ENCODE assay signal across 22 cellular contexts in the genomic region with DNA sequence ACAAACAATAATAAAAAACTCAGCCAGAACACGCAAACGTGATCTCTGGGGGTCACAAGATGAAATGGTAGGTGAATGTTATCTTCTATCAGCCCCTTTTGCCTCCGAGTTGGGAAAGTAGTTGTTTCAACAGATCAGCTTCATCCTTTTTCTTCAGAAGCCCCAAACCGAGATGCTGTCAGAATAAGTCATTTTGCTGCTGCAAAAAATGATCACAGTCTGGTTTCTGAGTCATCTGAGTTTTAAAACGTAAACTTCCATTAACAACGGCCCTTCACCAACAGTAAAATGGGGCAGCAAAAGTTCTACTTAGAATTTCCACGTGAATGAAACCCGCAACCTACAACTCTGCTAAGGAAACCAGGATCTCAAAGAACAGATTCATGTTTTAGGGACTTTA. TPM values are rescaled to one million over a fixed set of nuclear protein-coding genes. Genes with fewer than 3 reads are reported as not detected.
DNase-seq lines count a peak whose midpoint lies in the region; ATAC-seq and TF ChIP-seq lines count a peak whose summit lies in the region.
"Had no signal": no experiment of that assay in that cellular context is flagged by ENCODE, and none has a peak within 500 bp of the region (broad histone marks: within the 10 kb centered on the region; RNA-seq: fewer than 3 reads in every experiment).

No MANE protein-coding gene starts in this region.

- H3K9me3 Mint-ChIP-seq in activated T-cell treated with anti-CD3 and anti-CD28 coated beads, Interleukin-2, amount 50 U/mL, for 72 hours, result no peaks in the 10 kb centered on the region
- H3K9me3 Mint-ChIP-seq: CD8-positive, alpha-beta memory T cell had no signal

- H3K9me3 ChIP-seq in thyroid gland, result no peaks in the 10 kb centered on the region

- H3K36me3 ChIP-seq in thyroid gland, result no peaks in the 10 kb centered on the region

- intact Hi-C loops in thyroid gland (cut with DNase I), result no loop called here

- peaks cover 22 to 42% of the 10 kb centered on the region in 2 donors for H3K4me1 ChIP-seq in thyroid gland

- peaks cover 70% of the 10 kb centered on the region for H3K27me3 Mint-ChIP-seq in activated T-cell treated with anti-CD3 and anti-CD28 coated beads, Interleukin-2, amount 50 U/mL, for 72 hours (ENCODE audit: low read depth)

- H3K27me3 ChIP-seq in thyroid gland, result no peaks in the 10 kb centered on the region

- no peak for TF ChIP-seq POLR2A in thyroid gland (IDR thresholded peaks at IDR 0.05)

- H3K27ac Mint-ChIP-seq in activated T-cell treated with anti-CD3 and anti-CD28 coated beads, Interleukin-2, amount 50 U/mL, for 72 hours, result no peak overlapping the region
- H3K27ac Mint-ChIP-seq: CD8-positive, alpha-beta memory T cell had no signal

- peak overlapping the region in 1 of 2 donors; percentile 26 for H3K4me3 Mint-ChIP-seq in activated T-cell treated with anti-CD3 and anti-CD28 coated beads, Interleukin-2, amount 50 U/mL, for 72 hours
- H3K4me3 Mint-ChIP-seq: CD8-positive, alpha-beta memory T cell had no signal

- peak; percentile 39 to 65 for ATAC-seq in activated T-cell treated with anti-CD3 and anti-CD28 coated beads, Interleukin-2, amount 50 U/mL, for 72 hours (replicated peaks in 1 of 2)
- no peak for ATAC-seq in stimulated activated naive CD8-positive, alpha-beta T cell treated with anti-CD3 and anti-CD28 coated beads, Interleukin-15, Interleukin-2, amounts not matched to agents 100 U/mL and 50 U/mL, for 24 hours

- H3K27ac ChIP-seq in VCaP (peak overlapping the region; percentile 49), thyroid gland (peak overlapping the region in 2 of 3 donors; percentile 49 to 59)
- H3K27ac ChIP-seq: KMS-11 had no signal

- 74 to 76% methylated on average over 8 of the region's 8 CpGs for WGBS in thyroid gland, 2 donors

- no peak for DNase-seq in activated T-cell treated with anti-CD3 and anti-CD28 coated beads, Interleukin-2, amount 50 U/mL, for 72 hours
- no peak for DNase-seq in activated T-cell treated with anti-CD3 and anti-CD28 coated beads for 4 hours
- DNase-seq in fibroblast of peridontal ligament (ENCODE audit: extremely low read depth), result peak; percentile 47
- DNase-seq in thyroid gland, result no peak
- DNase-seq in T-helper 1 cell, result no peak
- no peak for DNase-seq in cortex of kidney (lab: John Stamatoyannopoulos, UW)
- DNase-seq in stimulated activated naive CD8-positive, alpha-beta T cell treated with anti-CD3 and anti-CD28 coated beads, Interleukin-15, Interleukin-2, amounts not matched to agents 100 U/mL and 50 U/mL, for 24 hours, result no peak
- DNase-seq: C1 segment of cervical spinal cord; CD8-positive, alpha-beta memory T cell; DMS79 treated with DMSO at 0.1 percent for 48 hours; MV-4-11; NCI-H1417; NCI-H187; NCI-H2107; NCI-H524; NCI-H82; OCI-M1; RPMI8226; SHP77 treated with DMSO at 0.1 percent for 48 hours had no signal

- peaks cover 18% of the 10 kb centered on the region for H3K4me1 Mint-ChIP-seq in activated T-cell treated with anti-CD3 and anti-CD28 coated beads, Interleukin-2, amount 50 U/mL, for 72 hours (ENCODE audit: low read depth)
- H3K4me1 Mint-ChIP-seq: CD8-positive, alpha-beta memory T cell had no signal

- no peak overlapping the region for H3K4me3 ChIP-seq in thyroid gland (replicated peaks in 1 of 3)

- TF ChIP-seq CTCF in VCaP (conservative IDR thresholded peaks at IDR 0.05) (no peak), thyroid gland (IDR thresholded peaks at IDR 0.05) (no peak)

- H3K36me3 Mint-ChIP-seq in activated T-cell treated with anti-CD3 and anti-CD28 coated beads, Interleukin-2, amount 50 U/mL, for 72 hours (ENCODE audit: insufficient read depth in 2 of 2), result peaks cover 0 to 1% of the 10 kb centered on the region in 2 donors
- H3K36me3 Mint-ChIP-seq: CD8-positive, alpha-beta memory T cell had no signal

RNA-seq across cellular contexts. Expression of a gene that starts 44.9 kb away (rescaled TPM):
- total RNA-seq in activated T-cell treated with anti-CD3 and anti-CD28 coated beads, Interleukin-2, amount 50 U/mL, for 72 hours, result under 1 TPM; 0.05 to 0.29 TPM
- 10 to 100 TPM; 26.6 to 38.5 (median 28.1) TPM for total RNA-seq in thyroid gland
- total RNA-seq: G401 had no signal

Comparison
In these comparisons a context has a peak if more than half of its experiments do, and no peak if none do; other contexts are left out.
1. RNA of a gene that starts 44.9 kb away (total RNA-seq): 26.6 to 38.5 TPM in thyroid gland; 0.05 to 0.29 TPM in activated T-cell treated with anti-CD3 and anti-CD28 coated beads, Interleukin-2, amount 50 U/mL, for 72 hours; every median in the first group is over 10 times any median in the second.